Comparison of ENCODE assay signal across 12 cellular contexts in the genomic region with DNA sequence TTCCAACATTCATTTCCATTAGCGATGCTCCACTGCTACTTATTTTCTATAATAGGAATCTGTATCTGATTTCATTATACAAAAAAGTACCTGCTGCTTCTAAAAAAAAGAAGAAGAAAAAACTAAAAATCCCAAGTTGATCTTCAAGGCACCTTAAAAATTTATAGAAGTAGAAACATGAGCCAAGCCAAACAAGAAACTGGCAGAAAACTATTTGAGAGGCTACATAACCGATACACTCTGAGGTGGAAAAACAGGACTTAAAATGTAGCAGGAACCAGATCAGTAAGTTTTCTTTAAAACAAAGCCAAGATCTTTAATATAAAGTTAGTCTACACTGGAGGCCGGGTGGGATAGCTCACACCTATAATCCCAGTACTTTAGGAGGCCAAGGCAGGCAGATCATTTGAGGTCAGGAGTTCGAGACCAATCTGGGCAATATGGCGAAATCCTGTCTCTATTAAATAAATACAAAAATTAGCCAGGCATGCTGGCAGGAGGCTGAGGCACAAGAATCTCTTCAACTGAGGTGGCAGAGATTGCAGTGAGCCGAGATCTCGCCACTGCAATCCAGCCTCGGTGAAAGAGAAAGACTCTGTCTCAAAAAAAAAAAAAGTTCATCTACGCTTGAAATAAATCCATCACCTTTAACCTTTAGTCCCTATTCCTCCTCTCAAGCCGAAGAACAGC.
DNase-seq lines count a peak whose midpoint lies in the region; ATAC-seq and TF ChIP-seq lines count a peak whose summit lies in the region.
"Had no signal": no experiment of that assay in that cellular context is flagged by ENCODE, and none has a peak within 500 bp of the region (broad histone marks: within the 10 kb centered on the region; RNA-seq: fewer than 3 reads in every experiment).

No MANE protein-coding gene starts in this region.

- H3K27me3 ChIP-seq in naive thymus-derived CD4-positive, alpha-beta T cell (ENCODE audit: control insufficient read depth in 2 of 2, insufficient read depth in 2 of 2, low read length in 2 of 2): no peaks in the 10 kb centered on the region
- H3K27me3 ChIP-seq in tibial artery: no peaks in the 10 kb centered on the region
- H3K27me3 ChIP-seq: body of pancreas, Peyer's patch had no signal

- peak overlapping the region; percentile 17 for H3K27ac Mint-ChIP-seq in activated naive CD8-positive, alpha-beta T cell
- no peak overlapping the region for H3K27ac Mint-ChIP-seq in activated naive CD8-positive, alpha-beta T cell treated with anti-CD3 and anti-CD28 coated beads, Interleukin-2, amount 50 U/mL, for 24 hours
- peak overlapping the region; percentile 28 for H3K27ac Mint-ChIP-seq in endothelial cell (ENCODE audit: unreplicated experiment)
- H3K27ac Mint-ChIP-seq in naive thymus-derived CD4-positive, alpha-beta T cell: peak overlapping the region in 6 of 9 donors; percentile 23 to 65 (median 37)

- H3K36me3 ChIP-seq in naive thymus-derived CD4-positive, alpha-beta T cell (ENCODE audit: control insufficient read depth in 2 of 3, insufficient read depth in 3 of 3, low read length in 3 of 3): peaks cover 13 to 36% (median 15%) of the 10 kb centered on the region in 3 experiments
- H3K36me3 ChIP-seq in tibial artery: peaks cover 29 to 60% (median 51%) of the 10 kb centered on the region in 3 donors

- no peak for TF ChIP-seq CTCF in endothelial cell (IDR thresholded peaks at IDR 0.05; ENCODE audit: unreplicated experiment)
- no peak for TF ChIP-seq CTCF in tibial artery (IDR thresholded peaks at IDR 0.05)

- peaks cover 2% of the 10 kb centered on the region for H3K36me3 Mint-ChIP-seq in activated naive CD8-positive, alpha-beta T cell
- peaks cover 25% of the 10 kb centered on the region for H3K36me3 Mint-ChIP-seq in activated naive CD8-positive, alpha-beta T cell treated with anti-CD3 and anti-CD28 coated beads, Interleukin-2, amount 50 U/mL, for 24 hours (ENCODE audit: low read depth)
- H3K36me3 Mint-ChIP-seq in endothelial cell (ENCODE audit: low read depth, unreplicated experiment): no peaks in the 10 kb centered on the region
- peaks cover 0 to 32% (median 8%) of the 10 kb centered on the region in 5 donors for H3K36me3 Mint-ChIP-seq in naive thymus-derived CD4-positive, alpha-beta T cell

- intact Hi-C loops in naive thymus-derived CD4-positive, alpha-beta T cell (cut with micrococcal nuclease): loop anchor here (1.0 to 10.0 kb wide), 7 partner anchors 237 to 710 kb away; partner anchors contain the start of gene MED13L (in 1 of the 2)
- intact Hi-C loops in tibial artery (cut with DNase I; ENCODE audit: low total_unique reads): loop anchor here (5.0 kb wide), 1 partner anchor 708 kb away; no protein-coding TSS in a partner anchor

- POLR2A ChIA-PET in naive thymus-derived CD4-positive, alpha-beta T cell (lab: Charles Lee): interaction anchor here (0.6 kb wide), 1 partner anchor 52 kb away, joined by 3 read pairs; no protein-coding TSS in a partner anchor

- H3K27ac ChIP-seq in naive thymus-derived CD4-positive, alpha-beta T cell (ENCODE audit: low read depth, low read length): peak overlapping the region; percentile 23
- H3K27ac ChIP-seq in tibial artery: peak overlapping the region; percentile 16 to 23

- H3K9me3 Mint-ChIP-seq in activated naive CD8-positive, alpha-beta T cell (ENCODE audit: low read depth): no peaks in the 10 kb centered on the region
- no peaks in the 10 kb centered on the region for H3K9me3 Mint-ChIP-seq in activated naive CD8-positive, alpha-beta T cell treated with anti-CD3 and anti-CD28 coated beads, Interleukin-2, amount 50 U/mL, for 24 hours
- no peaks in the 10 kb centered on the region for H3K9me3 Mint-ChIP-seq in endothelial cell (ENCODE audit: unreplicated experiment)
- no peaks in the 10 kb centered on the region for H3K9me3 Mint-ChIP-seq in naive thymus-derived CD4-positive, alpha-beta T cell

- CTCF ChIA-PET in naive thymus-derived CD4-positive, alpha-beta T cell (lab: Charles Lee): interaction anchor here (0.6 to 2.6 kb wide), 14 partner anchors 35 to 1178 kb away, joined by 3 to 11 read pairs (median 4); no protein-coding TSS in a partner anchor

- H3K9me3 ChIP-seq in naive thymus-derived CD4-positive, alpha-beta T cell (ENCODE audit: control insufficient read depth in 2 of 3, low read length in 3 of 3): no peaks in the 10 kb centered on the region
- H3K9me3 ChIP-seq in tibial artery: no peaks in the 10 kb centered on the region
- H3K9me3 ChIP-seq: A549, body of pancreas, Peyer's patch had no signal

- no peak for ATAC-seq in activated naive CD8-positive, alpha-beta T cell treated with anti-CD3 and anti-CD28 coated beads, Interleukin-2, amount 50 U/mL, for 24 hours
- no peak for ATAC-seq in naive thymus-derived CD4-positive, alpha-beta T cell
- ATAC-seq in HG02852 (IDR thresholded peaks at IDR 0.05; ENCODE audit: unreplicated experiment) (no peak), GM18519 (IDR thresholded peaks at IDR 0.05; ENCODE audit: low FRiP score, unreplicated experiment) (no peak)

- no peak overlapping the region for H3K4me3 Mint-ChIP-seq in activated naive CD8-positive, alpha-beta T cell
- no peak overlapping the region for H3K4me3 Mint-ChIP-seq in activated naive CD8-positive, alpha-beta T cell treated with anti-CD3 and anti-CD28 coated beads, Interleukin-2, amount 50 U/mL, for 24 hours
- H3K4me3 Mint-ChIP-seq in endothelial cell (ENCODE audit: unreplicated experiment): no peak overlapping the region
- no peak overlapping the region for H3K4me3 Mint-ChIP-seq in naive thymus-derived CD4-positive, alpha-beta T cell

- H3K4me3 ChIP-seq in naive thymus-derived CD4-positive, alpha-beta T cell (ENCODE audit: low read length): no peak overlapping the region
- no peak overlapping the region for H3K4me3 ChIP-seq in tibial artery
- H3K4me3 ChIP-seq: A549, body of pancreas, Peyer's patch had no signal

- H3K27me3 Mint-ChIP-seq in activated naive CD8-positive, alpha-beta T cell: no peaks in the 10 kb centered on the region
- no peaks in the 10 kb centered on the region for H3K27me3 Mint-ChIP-seq in activated naive CD8-positive, alpha-beta T cell treated with anti-CD3 and anti-CD28 coated beads, Interleukin-2, amount 50 U/mL, for 24 hours
- H3K27me3 Mint-ChIP-seq in endothelial cell (ENCODE audit: unreplicated experiment): peaks cover 2% of the 10 kb centered on the region
- H3K27me3 Mint-ChIP-seq in naive thymus-derived CD4-positive, alpha-beta T cell: no peaks in the 10 kb centered on the region

- peaks cover 4% of the 10 kb centered on the region for H3K4me1 Mint-ChIP-seq in activated naive CD8-positive, alpha-beta T cell (ENCODE audit: low read depth)
- peaks cover 2% of the 10 kb centered on the region for H3K4me1 Mint-ChIP-seq in activated naive CD8-positive, alpha-beta T cell treated with anti-CD3 and anti-CD28 coated beads, Interleukin-2, amount 50 U/mL, for 24 hours
- H3K4me1 Mint-ChIP-seq in endothelial cell (ENCODE audit: unreplicated experiment): peaks cover 3% of the 10 kb centered on the region
- H3K4me1 Mint-ChIP-seq in naive thymus-derived CD4-positive, alpha-beta T cell: peaks cover 0 to 26% (median 10%) of the 10 kb centered on the region in 7 donors

- H3K4me1 ChIP-seq in naive thymus-derived CD4-positive, alpha-beta T cell (ENCODE audit: control insufficient read depth in 2 of 2, insufficient read depth in 2 of 2, low read length in 2 of 2): no peaks in the 10 kb centered on the region
- peaks cover 0 to 20% (median 18%) of the 10 kb centered on the region in 4 donors for H3K4me1 ChIP-seq in tibial artery

- DNase-seq in activated naive CD8-positive, alpha-beta T cell treated with anti-CD3 and anti-CD28 coated beads, Interleukin-2, amount 50 U/mL, for 24 hours: no peak
- no peak for DNase-seq in endothelial cell (ENCODE audit: low spot score)
- no peak for DNase-seq in naive thymus-derived CD4-positive, alpha-beta T cell
- no peak for DNase-seq in tibial artery
- no peak for DNase-seq in HPDE6-E6E7 (ENCODE audit: extremely low spot score)
- DNase-seq: activated gamma-delta T cell treated with Interleukin-2 at 50 U/mL for 16 hours had no signal
